8 cellular contexts compared by ENCODE assay signal in genomic region chr7:82677493-82677892, GRCh38.
A peak's percentile ranks its signal among the peaks of the same experiment; 100 is the strongest.
DNase-seq lines count a peak whose midpoint lies in the region; ATAC-seq and TF ChIP-seq lines count a peak whose summit lies in the region.

No MANE protein-coding gene starts in this region.

- no peaks in the 10 kb centered on the region for H4K20me1 ChIP-seq in Loucy (ENCODE audit: insufficient read depth, low read length, poor library complexity, severe bottlenecking)

- H3K9me3 ChIP-seq in A673 (ENCODE audit: low read depth, low read length, poor library complexity, severe bottlenecking) (no peaks in the 10 kb centered on the region), Loucy (ENCODE audit: insufficient read depth, low read depth, low read length) (no peaks in the 10 kb centered on the region), HAP-1 (no peaks in the 10 kb centered on the region), testis (no peaks in the 10 kb centered on the region)

- POLR2A ChIA-PET in A673 (lab: Charles Lee; ENCODE audit: low non-redundant PET): no interaction called here

- H3F3A ChIP-seq in Loucy (ENCODE audit: low read depth): no peaks in the 10 kb centered on the region

- peak; percentile 31 for DNase-seq in A673 (ENCODE audit: low spot score)
- peak; percentile 28 for DNase-seq in activated gamma-delta T cell treated with anti-CD3 and anti-CD28 coated beads, Interleukin-2, amount 50 U/mL, for 16 hours (ENCODE audit: low read depth)
- DNase-seq in stimulated activated CD8-positive, alpha-beta memory T cell treated with anti-CD3 and anti-CD28 coated beads, Interleukin-15, amount 100 ng/mL, for 4 hours (ENCODE audit: low read depth in 2 of 2): peak; percentile 10 to 32
- DNase-seq in kidney glomerular epithelial cell (lab: John Stamatoyannopoulos, UW): no peak
- no peak for DNase-seq in HAP-1 (ENCODE audit: low spot score in 2 of 2)
- DNase-seq in testis: no peak

- H3K27ac ChIP-seq in A673 (ENCODE audit: low read depth, low read length, poor library complexity, severe bottlenecking) (no peak overlapping the region), testis (no peak overlapping the region)

- H3K9ac ChIP-seq in Loucy (ENCODE audit: low read depth, low read length, poor library complexity, severe bottlenecking): no peak overlapping the region

- ATAC-seq in GM18868 (IDR thresholded peaks at IDR 0.05; ENCODE audit: unreplicated experiment): peak; percentile 88

- no peak overlapping the region for H2AFZ ChIP-seq in Loucy (ENCODE audit: low read length)

- H3K36me3 ChIP-seq in A673 (ENCODE audit: insufficient read depth, low read length, poor library complexity, severe bottlenecking) (no peaks in the 10 kb centered on the region), Loucy (ENCODE audit: insufficient read depth, low read length) (no peaks in the 10 kb centered on the region), HAP-1 (replicated peaks) (no peaks in the 10 kb centered on the region), testis (ENCODE audit: low read depth, missing control alignments) (no peaks in the 10 kb centered on the region)

- H3K27me3 ChIP-seq in A673 (replicated peaks; ENCODE audit: insufficient read depth, low read depth, low read length, poor library complexity): no peaks in the 10 kb centered on the region
- H3K27me3 ChIP-seq in Loucy (ENCODE audit: insufficient read depth, low read length, poor library complexity, severe bottlenecking): no peaks in the 10 kb centered on the region
- no peaks in the 10 kb centered on the region for H3K27me3 ChIP-seq in HAP-1 (ENCODE audit: low read depth)
- no peaks in the 10 kb centered on the region for H3K27me3 ChIP-seq in testis

- no peak; the same call in 1 of the 2 replicates for TF ChIP-seq CTCF in A673 (conservative IDR thresholded peaks at IDR 0.05; ENCODE audit: low read depth, low read length)
- TF ChIP-seq CTCF in Loucy (conservative IDR thresholded peaks at IDR 0.05; ENCODE audit: low read length): no peak
- no peak for TF ChIP-seq CTCF in testis (IDR thresholded peaks at IDR 0.05)

- H3K4me2 ChIP-seq in Loucy (ENCODE audit: low read depth, low read length, poor library complexity, severe bottlenecking): peak overlapping the region; percentile 58

- no peaks in the 10 kb centered on the region for H3K79me2 ChIP-seq in Loucy (ENCODE audit: insufficient read depth, low read length)

- no TSS peak for BruUV-seq in A673 (replicated peaks; lab: Mats Ljungman, UMichigan)

- no peak for TF ChIP-seq POLR2A in testis (IDR thresholded peaks at IDR 0.05)

- CTCF ChIA-PET in A673 (lab: Charles Lee): no interaction called here

- no peaks in the 10 kb centered on the region for H3K9me2 ChIP-seq in Loucy (replicated peaks; ENCODE audit: low read depth, low read length)

- H3K4me1 ChIP-seq in A673 (ENCODE audit: insufficient read depth, low read length, poor library complexity, severe bottlenecking): no peaks in the 10 kb centered on the region
- peaks cover 15% of the 10 kb centered on the region for H3K4me1 ChIP-seq in Loucy (ENCODE audit: insufficient read depth, low read length, poor library complexity, severe bottlenecking)
- H3K4me1 ChIP-seq in HAP-1: no peaks in the 10 kb centered on the region
- H3K4me1 ChIP-seq in testis: no peaks in the 10 kb centered on the region

- in situ Hi-C loops in HAP-1 (cut with MboI; ENCODE audit: low sequenced_read_pairs): no loop called here

- intact Hi-C loops in A673 (cut with micrococcal nuclease; ENCODE audit: unreplicated experiment): no loop called here
- intact Hi-C loops in testis (cut with DNase I; ENCODE audit: low total_unique reads): no loop called here

- H3K4me3 ChIP-seq in A673 (ENCODE audit: low read depth, low read length, poor library complexity, severe bottlenecking): no peak overlapping the region
- no peak overlapping the region for H3K4me3 ChIP-seq in Loucy (ENCODE audit: low read length, poor library complexity, severe bottlenecking)
- no peak overlapping the region for H3K4me3 ChIP-seq in HAP-1
- no peak overlapping the region for H3K4me3 ChIP-seq in testis

- 72 to 81% methylated on average over 2 of the region's 2 CpGs for WGBS in testis, 2 donors

Comparison
In these comparisons a context has a peak if more than half of its experiments do, and no peak if none do; other contexts are left out.
1. DNase-seq: peak in A673 (single experiment), activated gamma-delta T cell treated with anti-CD3 and anti-CD28 coated beads, Interleukin-2, amount 50 U/mL, for 16 hours (single experiment) and stimulated activated CD8-positive, alpha-beta memory T cell treated with anti-CD3 and anti-CD28 coated beads, Interleukin-15, amount 100 ng/mL, for 4 hours (2 of 2); none in kidney glomerular epithelial cell (single experiment), HAP-1 (0 of 2) and testis (single experiment).